In the genomic region with DNA sequence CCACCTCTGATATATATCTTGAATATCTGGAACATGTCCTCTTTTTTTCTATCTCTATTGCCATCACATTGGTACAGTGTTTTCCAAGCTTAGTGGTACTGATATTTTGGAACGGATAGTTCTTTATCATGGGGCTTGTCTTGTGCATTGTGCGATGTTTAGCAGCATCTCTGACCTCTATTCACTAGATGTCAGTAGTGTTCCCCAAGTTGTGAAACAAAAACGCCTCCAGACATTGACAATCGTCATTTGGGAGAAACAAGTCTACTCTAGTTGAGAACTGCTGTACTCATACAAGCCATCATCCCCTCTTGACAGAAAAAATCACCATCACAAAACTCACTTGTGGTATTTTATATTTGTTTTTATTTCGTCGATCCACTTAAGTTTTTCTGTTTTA, we compare ENCODE assay signal across 16 cellular contexts.
DNase-seq lines count a peak whose midpoint lies in the region; ATAC-seq and TF ChIP-seq lines count a peak whose summit lies in the region.
"Had no signal": no experiment of that assay in that cellular context is flagged by ENCODE, and none has a peak within 500 bp of the region (broad histone marks: within the 10 kb centered on the region; RNA-seq: fewer than 3 reads in every experiment).

No MANE protein-coding gene starts in this region.

- no peak overlapping the region for H3K4me2 ChIP-seq in H9 (ENCODE audit: insufficient read depth, insufficient read length, low read length)
- H3K4me2 ChIP-seq in MM.1S (ENCODE audit: low read depth, low read length) = 0 out of 2 replicates have a peak overlapping the region, but pooled peaks have one; percentile 1

- no peaks in the 10 kb centered on the region; a peak in 1 of 4 replicates for H3K4me1 Mint-ChIP-seq in H9
- H3K4me1 Mint-ChIP-seq: CD4-positive, CD25-positive, alpha-beta regulatory T cell had no signal

- H3K27me3 ChIP-seq in H9 (ENCODE audit: insufficient read depth, low read length) (no peaks in the 10 kb centered on the region), MM.1S (replicated peaks; ENCODE audit: insufficient read depth, low read length) (no peaks in the 10 kb centered on the region)

- H3K23ac ChIP-seq in H9 (ENCODE audit: insufficient read length, low read depth, low read length) = no peak overlapping the region

- H3K9ac ChIP-seq in H9 (ENCODE audit: extremely low read depth, insufficient read length, low read length) = no peak overlapping the region
- no peak overlapping the region for H3K9ac ChIP-seq in MM.1S (ENCODE audit: low read length)

- no peak overlapping the region for H2BK5ac ChIP-seq in H9 (ENCODE audit: insufficient read length, low read length)

- H3K27me3 Mint-ChIP-seq in H9 (ENCODE audit: low read depth) = no peaks in the 10 kb centered on the region
- H3K27me3 Mint-ChIP-seq: CD4-positive, CD25-positive, alpha-beta regulatory T cell; dendritic cell treated with granulocyte-macrophage colony-stimulating factor and Interleukin-4, amounts not matched to agents 40 ng/mL and 50 ng/mL, for 4 days had no signal

- H3K9me3 ChIP-seq in H9 (ENCODE audit: control insufficient read depth, low read depth, low read length) (no peaks in the 10 kb centered on the region), MM.1S (replicated peaks; ENCODE audit: insufficient read depth, low read length) (no peaks in the 10 kb centered on the region)

- H3K9me3 Mint-ChIP-seq in H9 = peaks cover 0 to 2% of the 10 kb centered on the region in 2 experiments; a peak in 1 of 5 replicates

- no peak overlapping the region for H3T11ph ChIP-seq in H9 (ENCODE audit: low read length)

- no peak overlapping the region for H4K5ac ChIP-seq in H9 (ENCODE audit: insufficient read length, low read depth, low read length)

- no peak overlapping the region for H2BK120ac ChIP-seq in H9 (ENCODE audit: low read depth, low read length, poor library complexity, severe bottlenecking)

- H3K79me2 ChIP-seq in H9 (ENCODE audit: insufficient read depth, low read length) (no peaks in the 10 kb centered on the region), MM.1S (ENCODE audit: low read length) (no peaks in the 10 kb centered on the region)

- TF ChIP-seq CTCF in H9 (conservative IDR thresholded peaks at IDR 0.05) (peak; percentile 39; the same call in 2 of the 3 replicates), MM.1S (IDR thresholded peaks at IDR 0.05; ENCODE audit: low read length) (peak; percentile 42)

- H2AFZ ChIP-seq in H9 (ENCODE audit: low read length) (no peak overlapping the region), MM.1S (ENCODE audit: low read length) (no peak overlapping the region)

- H2BK20ac ChIP-seq in H9 (ENCODE audit: low read depth, low read length, poor library complexity, severe bottlenecking) = no peak overlapping the region

- no peak overlapping the region for H3K4me3 ChIP-seq in MM.1S (ENCODE audit: low read length)
- H3K4me3 ChIP-seq: GM12878 had no signal

- no peaks in the 10 kb centered on the region for H3K79me1 ChIP-seq in H9 (ENCODE audit: insufficient read depth, low read depth, low read length, poor library complexity, severe bottlenecking)

- no peaks in the 10 kb centered on the region for H3K9me2 ChIP-seq in MM.1S (replicated peaks; ENCODE audit: insufficient read depth, low read length)

- H2AK5ac ChIP-seq in H9 (ENCODE audit: insufficient read length, low read length) = no peak overlapping the region

- no peaks in the 10 kb centered on the region for H3K36me3 ChIP-seq in MM.1S (replicated peaks; ENCODE audit: insufficient read depth, low read length)

- no peak overlapping the region for H3K4ac ChIP-seq in H9 (ENCODE audit: low read depth, low read length)

- H3K56ac ChIP-seq in H9 (ENCODE audit: insufficient read length, low read depth, low read length) = no peak overlapping the region

- no peak overlapping the region for H2BK12ac ChIP-seq in H9 (ENCODE audit: insufficient read length, low read depth, low read length)

- no peaks in the 10 kb centered on the region for H3F3A ChIP-seq in MM.1S (ENCODE audit: insufficient read depth, low read length)

- no peak for ATAC-seq in HG02885 (IDR thresholded peaks at IDR 0.05; ENCODE audit: poor library complexity, unreplicated experiment)
- ATAC-seq: GM12878, left colon had no signal

- H3K18ac ChIP-seq in H9 (ENCODE audit: insufficient read length, low read depth, low read length) = no peak overlapping the region

- no peak overlapping the region for H4K8ac ChIP-seq in H9 (replicated peaks; ENCODE audit: insufficient read length, low read depth, low read length)

- H3K36me3 Mint-ChIP-seq in H9 (ENCODE audit: insufficient read depth in 1 of 3, low read depth in 3 of 3) = peaks cover 0 to 2% (median 0%) of the 10 kb centered on the region in 3 experiments; a peak in 2 of 7 replicates
- H3K36me3 Mint-ChIP-seq: CD4-positive, CD25-positive, alpha-beta regulatory T cell had no signal

- DNase-seq in H9 (no peak), MM.1S (peak; percentile 64), SW480 (ENCODE audit: low spot score) (peak; percentile 32), medulla oblongata (ENCODE audit: extremely low spot score) (peak; percentile 44), GDM1 (lab: John Stamatoyannopoulos, UW) (no peak), DMS53 treated with DMSO at 0.1 percent for 48 hours (lab: John Stamatoyannopoulos, UW; ENCODE audit: unreplicated experiment) (no peak)
- DNase-seq: activated CD8-positive, alpha-beta memory T cell treated with anti-CD3 and anti-CD28 coated beads, Interleukin-2, amount 50 U/mL, for 48 hours; activated naive CD4-positive, alpha-beta T cell treated with Interleukin-2 at 50 U/mL for 16 hours; CD4-positive, CD25-positive, alpha-beta regulatory T cell; left colon; NCI-H2081 treated with DMSO at 0.1 percent for 48 hours; posterior cingulate gyrus; SW 1271 had no signal

- no peak overlapping the region for H3K14ac ChIP-seq in H9 (ENCODE audit: insufficient read depth, low read length)

- no peak overlapping the region for H4K91ac ChIP-seq in H9 (ENCODE audit: insufficient read length, low read depth, low read length)

- no peak overlapping the region for H3K27ac Mint-ChIP-seq in H9
- H3K27ac Mint-ChIP-seq: CD4-positive, CD25-positive, alpha-beta regulatory T cell; dendritic cell treated with granulocyte-macrophage colony-stimulating factor and Interleukin-4, amounts not matched to agents 40 ng/mL and 50 ng/mL, for 4 days had no signal

- no CpG with 5 or more reads among the region's 6 CpGs for WGBS in H9 (ENCODE audit: extremely low coverage, insufficient read length, low lambda C conversion rate)

- H3K4me1 ChIP-seq in H9 (ENCODE audit: insufficient read depth, low read length) (no peaks in the 10 kb centered on the region), MM.1S (ENCODE audit: low read length) (no peaks in the 10 kb centered on the region)

- H3K4me3 Mint-ChIP-seq in H9 = no peak overlapping the region
- H3K4me3 Mint-ChIP-seq: CD4-positive, CD25-positive, alpha-beta regulatory T cell; dendritic cell treated with granulocyte-macrophage colony-stimulating factor and Interleukin-4, amounts not matched to agents 40 ng/mL and 50 ng/mL, for 4 days had no signal

- no peaks in the 10 kb centered on the region for H3K23me2 ChIP-seq in H9 (ENCODE audit: insufficient read length, low read depth, low read length, poor library complexity, severe bottlenecking)

- H2BK15ac ChIP-seq in H9 (ENCODE audit: low read depth, low read length) = no peak overlapping the region

- no peaks in the 10 kb centered on the region for H4K20me1 ChIP-seq in H9 (ENCODE audit: control insufficient read depth, insufficient read depth, insufficient read length)
- no peaks in the 10 kb centered on the region for H4K20me1 ChIP-seq in MM.1S (ENCODE audit: insufficient read depth, low read length)

- no peak overlapping the region for H3K27ac ChIP-seq in H9 (ENCODE audit: insufficient read length, low read depth, low read length)
- no peak overlapping the region for H3K27ac ChIP-seq in MM.1S (ENCODE audit: low read length)

Comparison
In these comparisons a context has a peak if more than half of its experiments do, and no peak if none do; other contexts are left out.
1. DNase-seq: peak in MM.1S (single experiment), SW480 (single experiment) and medulla oblongata (single experiment); none in H9 (single experiment), GDM1 (single experiment) and DMS53 treated with DMSO at 0.1 percent for 48 hours (single experiment).